8 cellular contexts compared by ENCODE assay signal in the genomic region with DNA sequence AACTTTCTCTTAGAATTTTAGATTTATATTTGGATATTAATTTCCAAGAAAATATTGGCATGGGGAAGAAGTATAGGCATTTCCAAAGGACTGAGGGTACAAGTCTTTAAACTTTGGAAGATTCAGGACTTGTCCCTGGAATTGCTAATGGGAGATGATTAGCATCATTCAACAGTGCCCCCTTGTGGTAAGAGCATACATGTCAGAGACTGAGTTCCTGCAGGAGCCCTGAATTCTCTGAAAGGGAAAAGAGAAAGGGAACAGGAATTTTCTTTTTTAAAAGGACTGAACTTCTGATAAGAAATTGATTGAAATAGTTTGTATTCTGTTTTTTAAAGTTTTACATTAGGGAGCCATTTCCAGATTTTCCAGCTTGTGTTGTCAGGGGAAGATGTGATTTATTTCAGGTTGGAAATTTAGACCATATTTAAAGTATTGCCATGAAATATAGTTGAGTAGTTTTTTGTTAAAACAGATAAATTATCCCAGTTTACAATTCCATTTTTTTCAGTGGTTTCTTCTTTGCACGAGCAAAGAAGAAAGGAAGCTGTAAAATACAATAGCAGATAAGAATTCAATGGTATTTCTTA. TPM values are rescaled to one million over a fixed set of nuclear protein-coding genes. Genes with fewer than 3 reads are reported as not detected.
DNase-seq lines count a peak whose midpoint lies in the region; ATAC-seq and TF ChIP-seq lines count a peak whose summit lies in the region.

No MANE protein-coding gene starts in this region.

- no peak overlapping the region for H3K27ac ChIP-seq in prostate gland

- H3K27me3 ChIP-seq in HAP-1 (ENCODE audit: low read depth) (no peaks in the 10 kb centered on the region), adipocyte (replicated peaks; ENCODE audit: control insufficient read depth, insufficient read depth, low read length) (no peaks in the 10 kb centered on the region), prostate gland (replicated peaks; ENCODE audit: insufficient read depth) (no peaks in the 10 kb centered on the region)

- WGBS in prostate gland = 17% methylated on average over 1 of the region's 1 CpG

- H3K9me3 ChIP-seq in HAP-1 = no peaks in the 10 kb centered on the region
- H3K9me3 ChIP-seq in adipocyte (ENCODE audit: control insufficient read depth, low read length) = no peaks in the 10 kb centered on the region
- no peaks in the 10 kb centered on the region for H3K9me3 ChIP-seq in prostate gland

- ATAC-seq in Right ventricle myocardium superior (ENCODE audit: poor library complexity) (peak; percentile 89), GM19324 (IDR thresholded peaks at IDR 0.05; ENCODE audit: low FRiP score, unreplicated experiment) (no peak), GM18867 (IDR thresholded peaks at IDR 0.05; ENCODE audit: unreplicated experiment) (no peak)

- H3K4me1 ChIP-seq in HAP-1 = no peaks in the 10 kb centered on the region
- peaks cover 17% of the 10 kb centered on the region for H3K4me1 ChIP-seq in adipocyte (ENCODE audit: control insufficient read depth, insufficient read depth, low read length)
- H3K4me1 ChIP-seq in prostate gland (replicated peaks) = no peaks in the 10 kb centered on the region

- TF ChIP-seq POLR2A in prostate gland (IDR thresholded peaks at IDR 0.05) = no peak

- in situ Hi-C loops in Caki2 (cut with HindIII; ENCODE audit: low pct_unique_long_range_greater_than_20kb, low sequenced_read_pairs) (no loop called here), HAP-1 (cut with MboI; ENCODE audit: low sequenced_read_pairs) (no loop called here)

- intact Hi-C loops in Right ventricle myocardium superior (cut with DNase I) = loop anchor here (5.0 to 10.0 kb wide), 2 partner anchors 225 to 317 kb away; a partner anchor contains a TSS
- intact Hi-C loops in prostate gland (cut with DNase I) = loop anchor here (5.0 kb wide), 1 partner anchor 215 kb away; no protein-coding TSS in a partner anchor

- TF ChIP-seq CTCF in prostate gland (IDR thresholded peaks at IDR 0.05) = peak; percentile 63 to 88 (median 80)

- H3K36me3 ChIP-seq in HAP-1 (replicated peaks) (no peaks in the 10 kb centered on the region), adipocyte (ENCODE audit: control insufficient read depth, insufficient read depth, low read length, severe bottlenecking) (peaks cover 25% of the 10 kb centered on the region), prostate gland (no peaks in the 10 kb centered on the region)

- H3K9ac ChIP-seq in adipocyte (ENCODE audit: low read length) = peak overlapping the region; percentile 39

- peak; percentile 51 for DNase-seq in Caki2 (ENCODE audit: low read depth)
- peak; percentile 73 to 82 for DNase-seq in HAP-1 (ENCODE audit: low spot score in 2 of 2)
- DNase-seq in NCI-H510A treated with DMSO at 0.1 percent for 48 hours (lab: John Stamatoyannopoulos, UW) = peak; percentile 52
- peak; percentile 96 for DNase-seq in adipocyte (ENCODE audit: low read depth)
- no peak for DNase-seq in Right ventricle myocardium superior
- peak; percentile 78 for DNase-seq in prostate gland (ENCODE audit: low spot score)

- H3K4me3 ChIP-seq in HAP-1 (no peak overlapping the region), adipocyte (ENCODE audit: low read length) (no peak overlapping the region), prostate gland (no peak overlapping the region)

RNA-seq across cellular contexts. Expression of a gene that starts 44.0 kb away (rescaled TPM):
- not detected in 2 replicates for total RNA-seq in Caki2 (2014; rRNA removed; shearing (Covaris generic); ENCODE audit: low replicate concordance)
- total RNA-seq in Right ventricle myocardium superior (6.3 TPM), prostate gland (1 to 10 TPM in 1 of 2 donors, under 1 TPM in 1; 0.18 to 2.4 TPM)

RNA-seq across cellular contexts. Expression of a gene that starts 58.4 kb away (rescaled TPM):
- 59.5 and 64.1 TPM in 2 replicates for total RNA-seq in Caki2 (2014; rRNA removed; shearing (Covaris generic); ENCODE audit: low replicate concordance)
- total RNA-seq in Right ventricle myocardium superior = 56.4 TPM
- total RNA-seq in prostate gland = 10 to 100 TPM; 56.1 to 69.6 TPM
